Comparison of ENCODE assay signal across 1 cellular context in the genomic region with DNA sequence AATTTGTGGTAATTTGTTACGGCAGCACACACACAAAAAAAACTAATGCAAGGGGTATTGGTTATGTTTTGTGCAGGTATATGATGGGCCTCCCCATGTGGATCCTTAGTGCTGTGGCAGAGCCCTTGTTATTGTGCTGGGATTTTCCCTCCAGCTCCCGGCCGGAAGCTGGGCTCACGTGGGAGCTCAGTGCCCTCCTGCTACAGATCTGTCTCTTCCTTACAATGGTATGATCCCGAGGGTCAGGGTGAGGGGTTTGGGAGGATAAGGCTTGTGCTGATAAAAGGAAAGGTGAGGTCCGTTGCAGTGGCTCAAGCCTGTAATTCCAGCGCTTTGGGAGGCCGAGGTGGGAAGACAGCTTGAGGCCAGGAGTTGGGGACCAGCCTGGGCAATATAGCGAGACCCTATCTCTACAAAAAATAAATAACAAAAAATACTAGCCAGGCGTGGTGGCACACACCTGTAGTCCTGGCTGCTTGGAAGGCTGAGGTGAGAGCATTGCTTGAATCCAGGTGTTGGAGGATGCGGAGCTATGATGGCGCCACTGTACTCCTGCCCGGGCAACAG.
TF ChIP-seq lines count a peak whose summit lies in the region.

No MANE protein-coding gene starts in this region.

TF ChIP-seq in HEK293, 187 proteins besides CTCF, POLR2A, EP300 and RAD21 (continued from another document):
- TF ChIP-seq, protein P1, sequence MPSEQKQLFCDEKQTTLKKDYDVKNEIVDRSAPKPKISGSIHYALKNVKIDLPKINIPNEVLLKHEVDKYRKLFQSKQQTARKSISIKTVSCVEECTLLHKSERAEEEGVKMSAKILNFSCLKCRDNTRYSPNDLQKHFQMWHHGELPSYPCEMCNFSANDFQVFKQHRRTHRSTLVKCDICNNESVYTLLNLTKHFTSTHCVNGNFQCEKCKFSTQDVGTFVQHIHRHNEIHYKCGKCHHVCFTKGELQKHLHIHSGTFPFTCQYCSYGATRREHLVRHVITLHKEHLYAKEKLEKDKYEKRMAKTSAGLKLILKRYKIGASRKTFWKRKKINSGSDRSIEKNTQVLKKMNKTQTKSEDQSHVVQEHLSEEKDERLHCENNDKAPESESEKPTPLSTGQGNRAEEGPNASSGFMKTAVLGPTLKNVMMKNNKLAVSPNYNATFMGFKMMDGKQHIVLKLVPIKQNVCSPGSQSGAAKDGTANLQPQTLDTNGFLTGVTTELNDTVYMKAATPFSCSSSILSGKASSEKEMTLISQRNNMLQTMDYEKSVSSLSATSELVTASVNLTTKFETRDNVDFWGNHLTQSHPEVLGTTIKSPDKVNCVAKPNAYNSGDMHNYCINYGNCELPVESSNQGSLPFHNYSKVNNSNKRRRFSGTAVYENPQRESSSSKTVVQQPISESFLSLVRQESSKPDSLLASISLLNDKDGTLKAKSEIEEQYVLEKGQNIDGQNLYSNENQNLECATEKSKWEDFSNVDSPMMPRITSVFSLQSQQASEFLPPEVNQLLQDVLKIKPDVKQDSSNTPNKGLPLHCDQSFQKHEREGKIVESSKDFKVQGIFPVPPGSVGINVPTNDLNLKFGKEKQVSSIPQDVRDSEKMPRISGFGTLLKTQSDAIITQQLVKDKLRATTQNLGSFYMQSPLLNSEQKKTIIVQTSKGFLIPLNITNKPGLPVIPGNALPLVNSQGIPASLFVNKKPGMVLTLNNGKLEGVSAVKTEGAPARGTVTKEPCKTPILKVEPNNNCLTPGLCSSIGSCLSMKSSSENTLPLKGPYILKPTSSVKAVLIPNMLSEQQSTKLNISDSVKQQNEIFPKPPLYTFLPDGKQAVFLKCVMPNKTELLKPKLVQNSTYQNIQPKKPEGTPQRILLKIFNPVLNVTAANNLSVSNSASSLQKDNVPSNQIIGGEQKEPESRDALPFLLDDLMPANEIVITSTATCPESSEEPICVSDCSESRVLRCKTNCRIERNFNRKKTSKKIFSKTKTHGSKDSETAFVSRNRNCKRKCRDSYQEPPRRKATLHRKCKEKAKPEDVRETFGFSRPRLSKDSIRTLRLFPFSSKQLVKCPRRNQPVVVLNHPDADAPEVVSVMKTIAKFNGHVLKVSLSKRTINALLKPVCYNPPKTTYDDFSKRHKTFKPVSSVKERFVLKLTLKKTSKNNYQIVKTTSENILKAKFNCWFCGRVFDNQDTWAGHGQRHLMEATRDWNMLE (tag by site-specific recombination; conservative IDR thresholded peaks at IDR 0.05; ENCODE audit: low read depth), result no peak
- no peak for TF ChIP-seq ZNF670 (tag by site-specific recombination; IDR thresholded peaks at IDR 0.05; ENCODE audit: low read depth)
- TF ChIP-seq ZNF394 (tag by site-specific recombination; IDR thresholded peaks at IDR 0.05; ENCODE audit: borderline replicate concordance), result no peak
- no peak for TF ChIP-seq RBAK (tag by site-specific recombination; IDR thresholded peaks at IDR 0.05)
- TF ChIP-seq ZNF626 (tag by site-specific recombination; IDR thresholded peaks at IDR 0.05), result no peak
- no peak for TF ChIP-seq GLI4 (tag by site-specific recombination; IDR thresholded peaks at IDR 0.05)
- TF ChIP-seq, protein P2, sequence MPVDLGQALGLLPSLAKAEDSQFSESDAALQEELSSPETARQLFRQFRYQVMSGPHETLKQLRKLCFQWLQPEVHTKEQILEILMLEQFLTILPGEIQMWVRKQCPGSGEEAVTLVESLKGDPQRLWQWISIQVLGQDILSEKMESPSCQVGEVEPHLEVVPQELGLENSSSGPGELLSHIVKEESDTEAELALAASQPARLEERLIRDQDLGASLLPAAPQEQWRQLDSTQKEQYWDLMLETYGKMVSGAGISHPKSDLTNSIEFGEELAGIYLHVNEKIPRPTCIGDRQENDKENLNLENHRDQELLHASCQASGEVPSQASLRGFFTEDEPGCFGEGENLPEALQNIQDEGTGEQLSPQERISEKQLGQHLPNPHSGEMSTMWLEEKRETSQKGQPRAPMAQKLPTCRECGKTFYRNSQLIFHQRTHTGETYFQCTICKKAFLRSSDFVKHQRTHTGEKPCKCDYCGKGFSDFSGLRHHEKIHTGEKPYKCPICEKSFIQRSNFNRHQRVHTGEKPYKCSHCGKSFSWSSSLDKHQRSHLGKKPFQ (tag by site-specific recombination; IDR thresholded peaks at IDR 0.05), result no peak
- TF ChIP-seq ZNF214 (tag by site-specific recombination; IDR thresholded peaks at IDR 0.05; ENCODE audit: borderline replicate concordance), result no peak
TF ChIP-seq in HEK293: peak in this region for 4.
